19 cellular contexts compared by ENCODE assay signal in the genomic region with DNA sequence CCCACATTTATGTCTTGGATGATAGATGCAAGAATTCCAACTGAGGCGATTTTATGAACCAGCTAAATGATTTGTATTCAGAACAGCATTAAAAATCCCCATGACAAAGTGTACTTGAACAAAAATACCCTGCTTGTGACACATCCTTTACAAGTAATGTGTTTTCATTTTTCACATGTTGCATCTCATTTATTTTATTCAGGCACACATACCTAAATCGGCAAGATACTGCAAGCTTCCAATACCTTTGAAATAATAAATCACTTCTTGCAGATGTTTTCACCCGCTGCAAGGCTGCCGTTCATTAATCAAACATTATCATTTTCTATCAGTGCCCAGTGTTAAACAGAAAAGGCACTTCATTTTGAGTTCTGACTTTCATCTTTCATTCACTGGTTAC.
"Had no signal": no experiment of that assay in that cellular context is flagged by ENCODE, and none has a peak within 500 bp of the region (broad histone marks: within the 10 kb centered on the region; RNA-seq: fewer than 3 reads in every experiment).

No MANE protein-coding gene starts in this region.

- H3K4me3 Mint-ChIP-seq: mesothelial cell of epicardium, naive B cell had no signal

- H3K27ac ChIP-seq: coronary artery, dorsolateral prefrontal cortex, esophagus muscularis mucosa, foreskin keratinocyte, gastroesophageal sphincter, heart left ventricle, left lung, lower lobe of right lung had no signal

- ATAC-seq: foreskin keratinocyte, gastroesophageal sphincter, heart left ventricle, left cardiac atrium, left lung, left ventricle myocardium superior, lower lobe of right lung, mucosa of descending colon had no signal

- H3K27ac Mint-ChIP-seq: mesothelial cell of epicardium, naive B cell had no signal

- H3K27me3 ChIP-seq: dorsolateral prefrontal cortex, esophagus muscularis mucosa, foreskin keratinocyte, gastroesophageal sphincter, heart left ventricle, left lung had no signal

- H3K27me3 Mint-ChIP-seq: naive B cell had no signal

- H3K36me3 ChIP-seq: esophagus muscularis mucosa, gastroesophageal sphincter, heart left ventricle, lower lobe of right lung had no signal

- H3K4me3 ChIP-seq: coronary artery, dorsolateral prefrontal cortex, esophagus muscularis mucosa, gastroesophageal sphincter, heart left ventricle, left lung, lower lobe of right lung, mucosa of descending colon had no signal

- H3K4me1 ChIP-seq: foreskin keratinocyte, gastroesophageal sphincter, heart left ventricle, left lung, lower lobe of right lung had no signal

- H3K4me1 Mint-ChIP-seq: naive B cell had no signal

- DNase-seq: dermis blood vessel endothelial cell; dorsolateral prefrontal cortex; effector CD4-positive, alpha-beta T cell; effector memory CD4-positive, alpha-beta T cell; foreskin keratinocyte; heart left ventricle; hippocampal formation; islet precursor cell; left cardiac atrium; left lung; left ventricle myocardium superior; lower lobe of right lung; mesenchymal stem cell; mucosa of descending colon; naive B cell had no signal
